Comparison of ENCODE assay signal across 1 cellular context in the genomic region with DNA sequence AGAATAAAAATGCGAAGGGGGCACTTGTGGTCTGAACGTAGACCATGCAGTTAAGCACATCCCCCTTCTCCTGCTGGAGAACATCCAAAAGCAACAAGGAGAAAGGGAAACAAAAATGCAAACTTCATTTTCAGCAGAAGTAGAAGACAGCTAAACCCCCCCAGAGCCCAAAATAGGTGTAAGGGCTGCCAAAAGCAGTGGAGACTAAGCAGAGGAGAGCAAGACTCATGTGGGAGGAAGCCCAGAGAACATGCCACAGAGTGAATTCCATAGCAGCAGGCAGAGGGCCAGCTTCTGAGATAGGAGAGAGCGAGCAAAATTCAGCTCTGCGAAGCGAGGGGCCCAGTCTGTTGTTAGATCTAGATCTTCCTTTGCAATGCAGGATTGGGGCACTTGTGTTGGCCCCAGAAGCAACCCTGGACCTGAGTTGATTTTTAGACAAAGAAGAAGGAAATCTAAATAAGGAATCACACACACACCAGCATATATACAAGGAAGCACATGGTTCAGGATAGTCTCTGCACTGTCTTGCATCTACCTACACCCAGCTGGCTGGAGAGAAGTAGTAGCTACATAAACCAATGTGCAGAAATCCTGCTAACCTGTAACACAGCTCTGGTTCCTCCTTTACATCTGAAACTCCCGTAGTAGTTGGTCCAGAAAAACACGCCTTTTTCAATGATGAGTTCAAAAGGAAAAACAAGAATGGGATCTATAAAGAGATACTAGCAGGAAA.
TF ChIP-seq lines count a peak whose summit lies in the region.

No MANE protein-coding gene starts in this region.

TF ChIP-seq in IMR-90, 13 proteins besides CTCF, POLR2A, EP300 and RAD21:
- no peak for TF ChIP-seq BHLHE40 (IDR thresholded peaks at IDR 0.05; ENCODE audit: low read depth, low read length)
- TF ChIP-seq MAZ (IDR thresholded peaks at IDR 0.05; ENCODE audit: borderline replicate concordance, low read depth, low read length): no peak
- no peak for TF ChIP-seq MAFK (IDR thresholded peaks at IDR 0.05; ENCODE audit: low read depth, low read length)
- no peak for TF ChIP-seq RCOR1 (IDR thresholded peaks at IDR 0.05; ENCODE audit: insufficient replicate concordance, low read length)
- no peak for TF ChIP-seq SMC3 (IDR thresholded peaks at IDR 0.05; ENCODE audit: low read depth, low read length)
- TF ChIP-seq, protein P1, sequence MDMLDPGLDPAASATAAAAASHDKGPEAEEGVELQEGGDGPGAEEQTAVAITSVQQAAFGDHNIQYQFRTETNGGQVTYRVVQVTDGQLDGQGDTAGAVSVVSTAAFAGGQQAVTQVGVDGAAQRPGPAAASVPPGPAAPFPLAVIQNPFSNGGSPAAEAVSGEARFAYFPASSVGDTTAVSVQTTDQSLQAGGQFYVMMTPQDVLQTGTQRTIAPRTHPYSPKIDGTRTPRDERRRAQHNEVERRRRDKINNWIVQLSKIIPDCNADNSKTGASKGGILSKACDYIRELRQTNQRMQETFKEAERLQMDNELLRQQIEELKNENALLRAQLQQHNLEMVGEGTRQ (IDR thresholded peaks at IDR 0.05; ENCODE audit: low read depth, low read length): no peak
- TF ChIP-seq FOS (IDR thresholded peaks at IDR 0.05; ENCODE audit: low read depth, low read length): no peak
- TF ChIP-seq MXI1 (IDR thresholded peaks at IDR 0.05; ENCODE audit: borderline replicate concordance, low read depth, low read length): no peak
- no peak for TF ChIP-seq CHD1 (IDR thresholded peaks at IDR 0.05; ENCODE audit: low read depth, low read length)
- no peak for TF ChIP-seq RFX5 (IDR thresholded peaks at IDR 0.05; ENCODE audit: low read depth, low read length)
- TF ChIP-seq CEBPB (IDR thresholded peaks at IDR 0.05; ENCODE audit: low read depth, low read length): no peak
- TF ChIP-seq NFE2L2 (IDR thresholded peaks at IDR 0.05; ENCODE audit: low read depth, low read length): no peak
- TF ChIP-seq, protein P2, sequence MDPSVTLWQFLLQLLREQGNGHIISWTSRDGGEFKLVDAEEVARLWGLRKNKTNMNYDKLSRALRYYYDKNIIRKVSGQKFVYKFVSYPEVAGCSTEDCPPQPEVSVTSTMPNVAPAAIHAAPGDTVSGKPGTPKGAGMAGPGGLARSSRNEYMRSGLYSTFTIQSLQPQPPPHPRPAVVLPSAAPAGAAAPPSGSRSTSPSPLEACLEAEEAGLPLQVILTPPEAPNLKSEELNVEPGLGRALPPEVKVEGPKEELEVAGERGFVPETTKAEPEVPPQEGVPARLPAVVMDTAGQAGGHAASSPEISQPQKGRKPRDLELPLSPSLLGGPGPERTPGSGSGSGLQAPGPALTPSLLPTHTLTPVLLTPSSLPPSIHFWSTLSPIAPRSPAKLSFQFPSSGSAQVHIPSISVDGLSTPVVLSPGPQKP (IDR thresholded peaks at IDR 0.05; ENCODE audit: borderline replicate concordance, low read depth, low read length): no peak
